Comparison of ENCODE assay signal across 15 cellular contexts in the genomic region with DNA sequence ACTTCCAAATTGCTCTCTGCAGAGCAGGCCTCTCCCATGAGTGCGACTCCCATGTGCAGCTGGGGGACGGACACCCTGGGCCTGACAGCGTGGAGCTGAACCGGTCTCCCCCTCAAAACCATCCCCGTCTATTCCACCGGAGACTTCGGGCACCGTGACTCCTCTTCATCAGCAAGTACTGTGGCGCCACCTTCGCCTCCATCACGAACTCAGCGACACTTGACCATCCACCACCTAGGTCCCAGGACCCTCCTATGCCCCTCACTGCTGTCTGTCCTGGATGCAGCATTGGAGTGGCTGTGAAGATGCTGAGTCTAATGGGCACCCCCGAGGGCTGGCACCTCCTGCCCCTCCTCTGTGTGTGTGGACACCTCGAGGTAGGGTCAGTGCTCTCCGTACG. TPM values are rescaled to one million over a fixed set of nuclear protein-coding genes. Genes with fewer than 3 reads are reported as not detected.
"Had no signal": no experiment of that assay in that cellular context is flagged by ENCODE, and none has a peak within 500 bp of the region (broad histone marks: within the 10 kb centered on the region; RNA-seq: fewer than 3 reads in every experiment).

No MANE protein-coding gene starts in this region.

- H3K27ac Mint-ChIP-seq: activated naive CD4-positive, alpha-beta T cell treated with anti-CD3 and anti-CD28 coated beads for 36 hours had no signal

- H3K27ac ChIP-seq: adrenal gland, pancreas, sigmoid colon, SJCRH30 had no signal

- H3K4me3 Mint-ChIP-seq: activated CD8-positive, alpha-beta T cell treated with anti-CD3 and anti-CD28 coated beads, Interleukin-2, amount 10 ng/mL, durations not matched to agents 7 days and 5 days; activated naive CD4-positive, alpha-beta T cell treated with anti-CD3 and anti-CD28 coated beads for 36 hours had no signal

- H3K36me3 ChIP-seq: adrenal gland, pancreas, sigmoid colon, SJCRH30 had no signal

- ATAC-seq: activated CD8-positive, alpha-beta T cell treated with anti-CD3 and anti-CD28 coated beads, Interleukin-2, amount 10 ng/mL, durations not matched to agents 7 days and 5 days; esophagus mucosa; pancreas had no signal

- DNase-seq: activated CD4-positive, alpha-beta T cell treated with anti-CD3 and anti-CD28 coated beads for 1 hour; activated CD8-positive, alpha-beta memory T cell treated with anti-CD3 and anti-CD28 coated beads, Interleukin-2, amount 50 U/mL, for 4 hours; activated CD8-positive, alpha-beta T cell treated with anti-CD3 and anti-CD28 coated beads, Interleukin-2, amount 10 ng/mL, durations not matched to agents 7 days and 5 days; activated naive CD4-positive, alpha-beta T cell treated with anti-CD3 and anti-CD28 coated beads for 36 hours; adrenal gland; kidney glomerular epithelial cell; mesenchymal stem cell; pancreas; sigmoid colon; SJCRH30; stimulated activated CD4-positive, alpha-beta T cell treated with anti-CD3 and anti-CD28 coated beads, Interleukin-1b, Interleukin-23, amount 100 ng/mL, for 48 hours; T1000 had no signal

- FAIRE-seq: endometrium, pancreas, urothelium cell line had no signal

- H3K4me1 ChIP-seq: adrenal gland, pancreas, sigmoid colon, SJCRH30 had no signal

- H3K9me3 Mint-ChIP-seq: activated naive CD4-positive, alpha-beta T cell treated with anti-CD3 and anti-CD28 coated beads for 36 hours had no signal

- H3K27me3 ChIP-seq: adrenal gland, pancreas, sigmoid colon, SJCRH30 had no signal

- H3K4me3 ChIP-seq: adrenal gland, pancreas, sigmoid colon, SJCRH30 had no signal

RNA-seq across cellular contexts. Expression of a gene that starts 20.6 kb away (rescaled TPM):
- total RNA-seq: esophagus mucosa had no signal
- polyA plus RNA-seq: pancreas had no signal
